ENCODE assay signal across 22 cellular contexts in the genomic region with DNA sequence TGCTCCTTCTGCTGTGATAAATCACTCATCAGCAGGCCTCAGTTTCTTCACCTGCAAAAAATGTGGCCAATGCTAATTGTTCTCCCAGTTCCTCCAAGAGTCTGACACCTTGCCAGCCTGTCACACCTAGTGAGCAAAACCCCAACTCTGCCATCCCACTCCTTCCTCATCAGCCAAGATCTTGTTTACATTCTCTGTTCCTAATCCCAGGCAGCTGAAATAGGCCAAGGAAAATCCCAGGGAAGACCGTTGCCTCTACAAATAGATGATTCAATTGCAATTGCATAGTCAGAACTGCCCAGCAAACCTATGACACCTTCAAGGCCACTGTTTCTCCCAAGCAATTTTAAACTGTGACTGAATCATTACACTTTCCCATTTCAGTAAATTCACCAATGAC.
DNase-seq lines count a peak whose midpoint lies in the region.
"Had no signal": no experiment of that assay in that cellular context is flagged by ENCODE, and none has a peak within 500 bp of the region (broad histone marks: within the 10 kb centered on the region; RNA-seq: fewer than 3 reads in every experiment).

No MANE protein-coding gene starts in this region.

- H3K23ac ChIP-seq in mesenchymal stem cell (ENCODE audit: low read length in 2 of 2) (no peak overlapping the region), neuronal stem cell (ENCODE audit: low read depth, low read length, poor library complexity) (no peak overlapping the region)

- H2BK12ac ChIP-seq in mesenchymal stem cell (ENCODE audit: low read length in 2 of 2) (no peak overlapping the region), neuronal stem cell (ENCODE audit: low read length) (no peak overlapping the region)

- H3K27ac Mint-ChIP-seq in activated CD4-positive, alpha-beta T cell treated with anti-CD3 and anti-CD28 coated beads, Interleukin-2, amount 10 ng/mL, durations not matched to agents 24 days and 14 days: no peak overlapping the region
- H3K27ac Mint-ChIP-seq: activated naive CD4-positive, alpha-beta T cell treated with anti-CD3 and anti-CD28 coated beads, Interleukin-2, amount 50 U/mL, for 72 hours; activated T-helper 1 cell treated with anti-CD3 and anti-CD28 coated beads, Interleukin-12 subunit alpha, Interleukin-12 subunit beta, Interleukin-2, Interleukin-4 antibody, amounts not matched to agents 30 ng/mL and 10 ng/mL and 1 ng/mL, durations not matched to agents 14 hours and 24 hours and 36 hours; natural killer cell had no signal

- H3K4ac ChIP-seq in mesenchymal stem cell (ENCODE audit: low read depth in 1 of 2, low read length in 2 of 2) (no peak overlapping the region), neuronal stem cell (ENCODE audit: low read length) (no peak overlapping the region)

- no peaks in the 10 kb centered on the region for H3K9me3 Mint-ChIP-seq in activated CD4-positive, alpha-beta T cell treated with anti-CD3 and anti-CD28 coated beads, Interleukin-2, amount 10 ng/mL, durations not matched to agents 24 days and 14 days
- H3K9me3 Mint-ChIP-seq: activated naive CD4-positive, alpha-beta T cell treated with anti-CD3 and anti-CD28 coated beads, Interleukin-2, amount 50 U/mL, for 72 hours; activated T-helper 1 cell treated with anti-CD3 and anti-CD28 coated beads, Interleukin-12 subunit alpha, Interleukin-12 subunit beta, Interleukin-2, Interleukin-4 antibody, amounts not matched to agents 30 ng/mL and 10 ng/mL and 1 ng/mL, durations not matched to agents 14 hours and 24 hours and 36 hours; natural killer cell had no signal

- no peaks in the 10 kb centered on the region for H3K27me3 ChIP-seq in mesenchymal stem cell (ENCODE audit: control insufficient read depth in 1 of 2, insufficient read depth in 1 of 2, low read length in 2 of 2)
- no peaks in the 10 kb centered on the region for H3K27me3 ChIP-seq in neuronal stem cell (ENCODE audit: control insufficient read depth in 3 of 3, insufficient read depth in 3 of 3, low read depth in 1 of 3, low read length in 3 of 3)
- H3K27me3 ChIP-seq: upper lobe of left lung had no signal

- H3K4me1 ChIP-seq in mesenchymal stem cell (ENCODE audit: control insufficient read depth, insufficient read depth, low read depth, low read length) (peaks cover 10% of the 10 kb centered on the region), neuronal stem cell (ENCODE audit: control insufficient read depth in 2 of 2, insufficient read depth in 1 of 2, low read depth in 1 of 2, low read length in 2 of 2) (peaks cover 0 to 5% of the 10 kb centered on the region in 2 donors)
- H3K4me1 ChIP-seq: prostate gland had no signal

- H3K4me3 Mint-ChIP-seq in activated CD4-positive, alpha-beta T cell treated with anti-CD3 and anti-CD28 coated beads, Interleukin-2, amount 10 ng/mL, durations not matched to agents 24 days and 14 days: no peak overlapping the region
- H3K4me3 Mint-ChIP-seq: activated T-helper 1 cell treated with anti-CD3 and anti-CD28 coated beads, Interleukin-12 subunit alpha, Interleukin-12 subunit beta, Interleukin-2, Interleukin-4 antibody, amounts not matched to agents 30 ng/mL and 10 ng/mL and 1 ng/mL, durations not matched to agents 14 hours and 24 hours and 36 hours; natural killer cell had no signal

- peak; percentile 40 for DNase-seq in activated CD4-positive, alpha-beta T cell treated with anti-CD3 and anti-CD28 coated beads, Interleukin-2, amount 10 ng/mL, durations not matched to agents 24 days and 14 days
- no peak for DNase-seq in activated CD4-positive, alpha-beta T cell treated with anti-CD3 and anti-CD28 coated beads for 48 hours
- DNase-seq in cerebellum (ENCODE audit: low spot score) (peak; percentile 3), mesenchymal stem cell (no peak), neuronal stem cell (ENCODE audit: low spot score) (no peak), middle frontal gyrus (ENCODE audit: extremely low spot score, low spot score) (no peak), cerebellar nuclear complex (lab: John Stamatoyannopoulos, UW) (no peak), NCI-H1105 (lab: John Stamatoyannopoulos, UW) (no peak)
- DNase-seq: 8988T; COR-L47; hypothalamus; islet precursor cell; natural killer cell; NCI-H1436; NCI-H2171; NCI-H526 treated with DMSO at 0.1 percent for 48 hours; stimulated activated CD4-positive, alpha-beta T cell treated with anti-CD3 and anti-CD28 coated beads, Interleukin-2, amount 100 ng/mL, for 24 hours; stimulated activated naive CD8-positive, alpha-beta T cell treated with anti-CD3 and anti-CD28 coated beads, Interleukin-15, Interleukin-2, amounts not matched to agents 100 U/mL and 50 U/mL, for 24 hours; upper lobe of left lung had no signal

- H3K4me2 ChIP-seq in mesenchymal stem cell (ENCODE audit: low read length, poor library complexity, severe bottlenecking) (no peak overlapping the region), neuronal stem cell (ENCODE audit: insufficient read depth, low read length, poor library complexity, severe bottlenecking) (no peak overlapping the region)

- H3K79me1 ChIP-seq in mesenchymal stem cell (replicated peaks; ENCODE audit: low read length, poor library complexity, severe bottlenecking) (peaks cover 31% of the 10 kb centered on the region), neuronal stem cell (ENCODE audit: low read depth, low read length) (no peaks in the 10 kb centered on the region)

- H3K14ac ChIP-seq in mesenchymal stem cell (ENCODE audit: low read length in 2 of 2) (no peak overlapping the region), neuronal stem cell (ENCODE audit: low read length) (no peak overlapping the region)

- H2AFZ ChIP-seq in mesenchymal stem cell (ENCODE audit: low read depth, low read length) (no peak overlapping the region), neuronal stem cell (ENCODE audit: low read length) (no peak overlapping the region)

- H3K36me3 ChIP-seq in mesenchymal stem cell (ENCODE audit: control insufficient read depth in 1 of 2, insufficient read depth in 2 of 2, low read depth in 1 of 2, low read length in 2 of 2): no peaks in the 10 kb centered on the region
- no peaks in the 10 kb centered on the region for H3K36me3 ChIP-seq in neuronal stem cell (replicated peaks in 1 of 2; ENCODE audit: control insufficient read depth in 2 of 2, insufficient read depth in 2 of 2, low read length in 2 of 2)
- H3K36me3 ChIP-seq: prostate gland, upper lobe of left lung had no signal

- no peak overlapping the region for H2BK15ac ChIP-seq in mesenchymal stem cell (ENCODE audit: low read depth, poor library complexity, severe bottlenecking)
- no peak overlapping the region for H2BK15ac ChIP-seq in neuronal stem cell (ENCODE audit: low read length)

- no peak overlapping the region for H4K8ac ChIP-seq in mesenchymal stem cell (ENCODE audit: low read length)
- no peak overlapping the region for H4K8ac ChIP-seq in neuronal stem cell (ENCODE audit: low read depth, low read length)

- H3K18ac ChIP-seq in mesenchymal stem cell (ENCODE audit: low read depth in 1 of 2, low read length in 2 of 2) (no peak overlapping the region), neuronal stem cell (ENCODE audit: low read length) (no peak overlapping the region)

- H4K91ac ChIP-seq in mesenchymal stem cell (ENCODE audit: low read length) (no peak overlapping the region), neuronal stem cell (ENCODE audit: low read depth, low read length, poor library complexity) (no peak overlapping the region)

- intact Hi-C loops in activated CD4-positive, alpha-beta T cell treated with anti-CD3 and anti-CD28 coated beads, Interleukin-2, amount 10 ng/mL, durations not matched to agents 24 days and 14 days (cut with micrococcal nuclease): no loop called here

- H3K27me3 Mint-ChIP-seq in activated CD4-positive, alpha-beta T cell treated with anti-CD3 and anti-CD28 coated beads, Interleukin-2, amount 10 ng/mL, durations not matched to agents 24 days and 14 days: no peaks in the 10 kb centered on the region

- H2BK120ac ChIP-seq in mesenchymal stem cell (ENCODE audit: low read depth, low read length) (no peak overlapping the region), neuronal stem cell (ENCODE audit: low read depth, low read length) (no peak overlapping the region)

- 73% methylated on average over 1 of the region's 1 CpG for WGBS in mesenchymal stem cell
- WGBS in neuronal stem cell (ENCODE audit: extremely low coverage in 2 of 2, insufficient read length in 2 of 2, insufficient replicate concordance in 1 of 2), 2 donors: no CpG with 5 or more reads among the region's 1 CpG

- no peaks in the 10 kb centered on the region for H3K9me3 ChIP-seq in mesenchymal stem cell (ENCODE audit: control insufficient read depth, low read length)
- no peaks in the 10 kb centered on the region for H3K9me3 ChIP-seq in neuronal stem cell (replicated peaks in 1 of 2; ENCODE audit: control insufficient read depth in 2 of 2, insufficient read depth in 1 of 2, low read depth in 1 of 2, low read length in 2 of 2)
- H3K9me3 ChIP-seq: prostate gland, upper lobe of left lung had no signal

- H3K9ac ChIP-seq in mesenchymal stem cell (ENCODE audit: low read length) (no peak overlapping the region), neuronal stem cell (ENCODE audit: low read depth, low read length, poor library complexity) (no peak overlapping the region)

- H3K27ac ChIP-seq in mesenchymal stem cell (ENCODE audit: low read length, poor library complexity, severe bottlenecking) (peak overlapping the region; percentile 64), neuronal stem cell (replicated peaks; ENCODE audit: low read length) (no peak overlapping the region)
- H3K27ac ChIP-seq: prostate gland, upper lobe of left lung had no signal

- no peak overlapping the region for H3K4me3 ChIP-seq in mesenchymal stem cell (ENCODE audit: insufficient read depth in 1 of 2, low read depth in 1 of 2, low read length in 2 of 2)
- H3K4me3 ChIP-seq in neuronal stem cell (ENCODE audit: low read length in 2 of 2): no peak overlapping the region
- H3K4me3 ChIP-seq: prostate gland, upper lobe of left lung had no signal

- peak overlapping the region; percentile 67 for H2AK5ac ChIP-seq in mesenchymal stem cell (ENCODE audit: low read length, severe bottlenecking)
- H2AK5ac ChIP-seq in neuronal stem cell (ENCODE audit: low read depth, low read length): no peak overlapping the region

- H3K4me1 Mint-ChIP-seq in activated CD4-positive, alpha-beta T cell treated with anti-CD3 and anti-CD28 coated beads, Interleukin-2, amount 10 ng/mL, durations not matched to agents 24 days and 14 days: peaks cover 20% of the 10 kb centered on the region

- H2BK5ac ChIP-seq in mesenchymal stem cell (ENCODE audit: low read depth, low read length, poor library complexity, severe bottlenecking) (peak overlapping the region; percentile 52), neuronal stem cell (ENCODE audit: low read length) (no peak overlapping the region)

- no peaks in the 10 kb centered on the region for H3K36me3 Mint-ChIP-seq in activated CD4-positive, alpha-beta T cell treated with anti-CD3 and anti-CD28 coated beads, Interleukin-2, amount 10 ng/mL, durations not matched to agents 24 days and 14 days (ENCODE audit: low read depth)
- H3K36me3 Mint-ChIP-seq: natural killer cell had no signal

Comparison
In these comparisons a context has a peak if more than half of its experiments do, and no peak if none do; other contexts are left out.
1. DNase-seq: peak in activated CD4-positive, alpha-beta T cell treated with anti-CD3 and anti-CD28 coated beads, Interleukin-2, amount 10 ng/mL, durations not matched to agents 24 days and 14 days (single experiment) and cerebellum (single experiment); none in activated CD4-positive, alpha-beta T cell treated with anti-CD3 and anti-CD28 coated beads for 48 hours (single experiment), mesenchymal stem cell (single experiment), neuronal stem cell (single experiment), middle frontal gyrus (single experiment), cerebellar nuclear complex (0 of 2) and NCI-H1105 (single experiment).